In genomic region chr14:88322505-88323085, GRCh38 we compare ENCODE assay signal across 12 cellular contexts. TPM values are rescaled to one million over a fixed set of nuclear protein-coding genes. Genes with fewer than 3 reads are reported as not detected.
DNase-seq lines count a peak whose midpoint lies in the region; ATAC-seq and TF ChIP-seq lines count a peak whose summit lies in the region.
"Had no signal": no experiment of that assay in that cellular context is flagged by ENCODE, and none has a peak within 500 bp of the region (broad histone marks: within the 10 kb centered on the region; RNA-seq: fewer than 3 reads in every experiment).

No MANE protein-coding gene starts in this region.

- H3K4me1 ChIP-seq in OCI-LY3 (ENCODE audit: low read length) (0 out of 2 replicates have a peak, but pooled peaks cover 5% of the 10 kb centered on the region), hepatocyte (ENCODE audit: insufficient read depth) (peaks cover 10% of the 10 kb centered on the region), skeletal muscle tissue (ENCODE audit: control insufficient read depth in 3 of 3, insufficient read depth in 3 of 3, low read length in 3 of 3) (peaks cover 2 to 6% (median 2%) of the 10 kb centered on the region in 3 donors), upper lobe of right lung (no peaks in the 10 kb centered on the region)

- H3K27ac ChIP-seq in OCI-LY3 (ENCODE audit: low read length) (no peak overlapping the region), hepatocyte (no peak overlapping the region), skeletal muscle tissue (ENCODE audit: low read depth, low read length) (no peak overlapping the region), upper lobe of right lung (no peak overlapping the region)
- H3K27ac ChIP-seq: C4-2B had no signal

- peak overlapping the region; percentile 78; the same call in 1 of the 2 replicates for H3K9ac ChIP-seq in OCI-LY3 (ENCODE audit: low read length)
- H3K9ac ChIP-seq in skeletal muscle tissue (ENCODE audit: low read depth in 1 of 3, low read length in 3 of 3): no peak overlapping the region

- peak overlapping the region; percentile 53 for H3K4me3 Mint-ChIP-seq in activated CD4-positive, alpha-beta T cell treated with anti-CD3 and anti-CD28 coated beads, Interleukin-2, amount 10 ng/mL, durations not matched to agents 7 days and 5 days
- no peak overlapping the region for H3K4me3 Mint-ChIP-seq in activated T-cell treated with anti-CD3 and anti-CD28 coated beads, Interleukin-2, amount 50 U/mL, for 72 hours

- H3K79me2 ChIP-seq in OCI-LY3 (ENCODE audit: low read length) (no peaks in the 10 kb centered on the region), hepatocyte (no peaks in the 10 kb centered on the region)

- POLR2A ChIA-PET in activated CD4-positive, alpha-beta T cell treated with anti-CD3 and anti-CD28 coated beads, Interleukin-2, amount 10 ng/mL, durations not matched to agents 7 days and 5 days (lab: Charles Lee): no interaction called here

- CTCF ChIA-PET in activated CD4-positive, alpha-beta T cell treated with anti-CD3 and anti-CD28 coated beads, Interleukin-2, amount 10 ng/mL, durations not matched to agents 7 days and 5 days (lab: Charles Lee): no interaction called here

- WGBS in hepatocyte (ENCODE audit: low lambda C conversion rate, missing lambda C conversion rate): 7% methylated on average over 26 of the region's 26 CpGs

- no peak for TF ChIP-seq CTCF in OCI-LY3 (IDR thresholded peaks at IDR 0.05; ENCODE audit: low read depth, low read length)
- TF ChIP-seq CTCF in hepatocyte (IDR thresholded peaks at IDR 0.05; ENCODE audit: poor library complexity): no peak
- no peak for TF ChIP-seq CTCF in upper lobe of right lung (IDR thresholded peaks at IDR 0.05)

- no peaks in the 10 kb centered on the region for H4K20me1 ChIP-seq in OCI-LY3 (ENCODE audit: insufficient read depth, low read length)
- H4K20me1 ChIP-seq in hepatocyte (ENCODE audit: insufficient read depth, poor library complexity, severe bottlenecking): no peaks in the 10 kb centered on the region

- H3K9me3 Mint-ChIP-seq in activated CD4-positive, alpha-beta T cell treated with anti-CD3 and anti-CD28 coated beads, Interleukin-2, amount 10 ng/mL, durations not matched to agents 7 days and 5 days: no peaks in the 10 kb centered on the region
- H3K9me3 Mint-ChIP-seq in activated T-cell treated with anti-CD3 and anti-CD28 coated beads, Interleukin-2, amount 50 U/mL, for 72 hours: no peaks in the 10 kb centered on the region

- H3K36me3 Mint-ChIP-seq in activated CD4-positive, alpha-beta T cell treated with anti-CD3 and anti-CD28 coated beads, Interleukin-2, amount 10 ng/mL, durations not matched to agents 7 days and 5 days (ENCODE audit: low read depth): no peaks in the 10 kb centered on the region
- peaks cover 0 to 2% of the 10 kb centered on the region in 2 donors for H3K36me3 Mint-ChIP-seq in activated T-cell treated with anti-CD3 and anti-CD28 coated beads, Interleukin-2, amount 50 U/mL, for 72 hours (ENCODE audit: insufficient read depth in 2 of 2)
- H3K36me3 Mint-ChIP-seq: naive B cell had no signal

- intact Hi-C loops in upper lobe of right lung (cut with DNase I): no loop called here

- DNase-seq in activated CD4-positive, alpha-beta T cell treated with anti-CD3 and anti-CD28 coated beads, Interleukin-2, amount 10 ng/mL, durations not matched to agents 7 days and 5 days: no peak
- DNase-seq in activated CD4-positive, alpha-beta T cell treated with anti-CD3 and anti-CD28 coated beads for 1 hour: no peak
- DNase-seq in hepatocyte (ENCODE audit: low spot score) (no peak), upper lobe of right lung (no peak)
- no peak for DNase-seq in activated T-cell treated with anti-CD3 and anti-CD28 coated beads, Interleukin-2, amount 50 U/mL, for 72 hours
- DNase-seq: naive B cell had no signal

- H2AFZ ChIP-seq in OCI-LY3 (ENCODE audit: low read depth, low read length) (0 out of 2 replicates have a peak overlapping the region, but pooled peaks have one; percentile 19), hepatocyte (no peak overlapping the region)

- H3K27ac Mint-ChIP-seq in activated CD4-positive, alpha-beta T cell treated with anti-CD3 and anti-CD28 coated beads, Interleukin-2, amount 10 ng/mL, durations not matched to agents 7 days and 5 days: no peak overlapping the region
- no peak overlapping the region for H3K27ac Mint-ChIP-seq in activated T-cell treated with anti-CD3 and anti-CD28 coated beads, Interleukin-2, amount 50 U/mL, for 72 hours

- H3K36me3 ChIP-seq in OCI-LY3 (replicated peaks; ENCODE audit: low read depth, low read length) (no peaks in the 10 kb centered on the region), hepatocyte (replicated peaks; ENCODE audit: insufficient read depth, low read depth) (no peaks in the 10 kb centered on the region), skeletal muscle tissue (ENCODE audit: control insufficient read depth in 3 of 3, insufficient read depth in 3 of 3, low read length in 3 of 3) (no peaks in the 10 kb centered on the region), upper lobe of right lung (no peaks in the 10 kb centered on the region)
- H3K36me3 ChIP-seq: MG63 had no signal

- peak overlapping the region; percentile 98 for H3K4me3 ChIP-seq in OCI-LY3 (ENCODE audit: low read length)
- no peak overlapping the region for H3K4me3 ChIP-seq in hepatocyte
- H3K4me3 ChIP-seq in skeletal muscle tissue (ENCODE audit: low read length in 3 of 3): peak overlapping the region in 2 of 3 donors; percentile 29 to 38
- H3K4me3 ChIP-seq in upper lobe of right lung: no peak overlapping the region
- H3K4me3 ChIP-seq: MG63 had no signal

- peaks cover 44% of the 10 kb centered on the region for H3K27me3 Mint-ChIP-seq in activated CD4-positive, alpha-beta T cell treated with anti-CD3 and anti-CD28 coated beads, Interleukin-2, amount 10 ng/mL, durations not matched to agents 7 days and 5 days
- peaks cover 40% of the 10 kb centered on the region for H3K27me3 Mint-ChIP-seq in activated T-cell treated with anti-CD3 and anti-CD28 coated beads, Interleukin-2, amount 50 U/mL, for 72 hours (ENCODE audit: low read depth)

- no peaks in the 10 kb centered on the region for H3K9me2 ChIP-seq in hepatocyte (replicated peaks; ENCODE audit: insufficient read depth)

- peaks cover 6% of the 10 kb centered on the region for H3K4me1 Mint-ChIP-seq in activated CD4-positive, alpha-beta T cell treated with anti-CD3 and anti-CD28 coated beads, Interleukin-2, amount 10 ng/mL, durations not matched to agents 7 days and 5 days
- peaks cover 4% of the 10 kb centered on the region for H3K4me1 Mint-ChIP-seq in activated T-cell treated with anti-CD3 and anti-CD28 coated beads, Interleukin-2, amount 50 U/mL, for 72 hours (ENCODE audit: low read depth)

- ATAC-seq in activated T-cell treated with anti-CD3 and anti-CD28 coated beads, Interleukin-2, amount 50 U/mL, for 72 hours (replicated peaks in 1 of 2): no peak
- ATAC-seq in upper lobe of right lung: no peak
- ATAC-seq in GM18498 (IDR thresholded peaks at IDR 0.05; ENCODE audit: unreplicated experiment): no peak
- ATAC-seq: Right ventricle myocardium inferior had no signal

- H3K4me2 ChIP-seq in OCI-LY3 (ENCODE audit: low read length): peak overlapping the region; percentile 99
- H3K4me2 ChIP-seq in hepatocyte: peak overlapping the region; percentile 93

- H3K9me3 ChIP-seq in OCI-LY3 (ENCODE audit: insufficient read depth, low read length) (no peaks in the 10 kb centered on the region), hepatocyte (ENCODE audit: low read depth) (no peaks in the 10 kb centered on the region), skeletal muscle tissue (ENCODE audit: control insufficient read depth in 3 of 3, low read length in 3 of 3) (no peaks in the 10 kb centered on the region), upper lobe of right lung (no peaks in the 10 kb centered on the region)
- H3K9me3 ChIP-seq: MG63 had no signal

- peaks cover 61% of the 10 kb centered on the region for H3K27me3 ChIP-seq in OCI-LY3 (ENCODE audit: low read depth, low read length)
- H3K27me3 ChIP-seq in hepatocyte: peaks cover 92% of the 10 kb centered on the region
- H3K27me3 ChIP-seq in skeletal muscle tissue (ENCODE audit: control insufficient read depth in 3 of 3, insufficient read depth in 3 of 3, low read length in 3 of 3): peaks cover 59 to 67% (median 66%) of the 10 kb centered on the region in 3 donors
- peaks cover 53% of the 10 kb centered on the region for H3K27me3 ChIP-seq in upper lobe of right lung

RNA-seq across cellular contexts. Expression of gene KCNK10, which starts 0.5 kb away (rescaled TPM):
- not detected for total RNA-seq in activated CD4-positive, alpha-beta T cell treated with anti-CD3 and anti-CD28 coated beads, Interleukin-2, amount 10 ng/mL, durations not matched to agents 7 days and 5 days
- 1.5 and 1.6 TPM in 2 replicates for total RNA-seq in hepatocyte
- polyA plus RNA-seq in hepatocyte: 0.41 and 1.7 TPM in 2 replicates
- total RNA-seq in skeletal muscle tissue: not detected
- total RNA-seq in activated T-cell treated with anti-CD3 and anti-CD28 coated beads, Interleukin-2, amount 50 U/mL, for 72 hours: under 1 TPM in 1 of 2 donors, not detected in 1; 0.10 TPM
- 0.09 TPM for total RNA-seq in upper lobe of right lung
- total RNA-seq: Right ventricle myocardium inferior had no signal

Comparison
In these comparisons a context has a peak if more than half of its experiments do, and no peak if none do; other contexts are left out.
1. H3K4me3 ChIP-seq: peak in OCI-LY3 (single experiment) and skeletal muscle tissue (2 of 3); none in hepatocyte (single experiment) and upper lobe of right lung (single experiment).